In genomic region chr3:138898301-138898700, GRCh38 we compare ENCODE assay signal across 18 cellular contexts. TPM values are rescaled to one million over a fixed set of nuclear protein-coding genes. Genes with fewer than 3 reads are reported as not detected.
DNase-seq lines count a peak whose midpoint lies in the region; ATAC-seq, FAIRE-seq and TF ChIP-seq lines count a peak whose summit lies in the region.
"Had no signal": no experiment of that assay in that cellular context is flagged by ENCODE, and none has a peak within 500 bp of the region (broad histone marks: within the 10 kb centered on the region; RNA-seq: fewer than 3 reads in every experiment).

No MANE protein-coding gene starts in this region.

- DNase-seq in H4 (ENCODE audit: low spot score) (peak; percentile 67), K562 (ENCODE audit: extremely low read depth in 1 of 4, low spot score in 3 of 4) (peak in 1 of 4 experiments; percentile 33), left ventricle myocardium superior (no peak), stromal cell of bone marrow (ENCODE audit: low read depth) (peak; percentile 76)
- DNase-seq in activated CD4-positive, alpha-beta T cell treated with anti-CD3 and anti-CD28 coated beads, Interleukin-2, amount 50 U/mL, for 4 hours: no peak
- DNase-seq: CD4-positive, alpha-beta memory T cell; NCI-H1048; NCI-H524; Peyer's patch; stimulated activated CD4-positive, alpha-beta T cell treated with anti-CD3 and anti-CD28 coated beads, Interleukin-4, amount 100 ng/mL, for 24 hours had no signal

- POLR2A ChIA-PET in K562 (lab: Yijun Ruan, JAX): interaction anchor here (0.7 to 2.6 kb wide), 8 partner anchors 8 to 23 kb away, joined by 3 to 14 read pairs (median 5); no protein-coding TSS in a partner anchor

- no peaks in the 10 kb centered on the region for H3K79me2 ChIP-seq in K562 (ENCODE audit: control insufficient read depth, insufficient read depth, low read length)

- no peak for TF ChIP-seq RAD21 in K562 (CRISPR knock-in tag; conservative IDR thresholded peaks at IDR 0.05 in 1 of 2, IDR thresholded peaks at IDR 0.05 in 1 of 2)

- H3K36me3 ChIP-seq in K562 (ENCODE audit: control insufficient read depth, insufficient read depth, low read length): no peaks in the 10 kb centered on the region
- H3K36me3 ChIP-seq: ascending aorta, Peyer's patch, prostate gland had no signal

- FAIRE-seq in K562 (lab: Jason Lieb, UNC): peak; percentile 65

- no peak for TF ChIP-seq EP300 in K562 (IDR thresholded peaks at IDR 0.05; ENCODE audit: low read length)

- H3K9me3 ChIP-seq in K562 (replicated peaks; ENCODE audit: control insufficient read depth, insufficient read depth, low read depth, low read length): no peaks in the 10 kb centered on the region
- H3K9me3 ChIP-seq: ascending aorta, Peyer's patch, prostate gland had no signal

- no peak for TF ChIP-seq CTCF in K562 (IDR thresholded peaks at IDR 0.05 in 2 of 3, conservative IDR thresholded peaks at IDR 0.05 in 1 of 3; ENCODE audit: insufficient read depth in 2 of 3, low read depth in 1 of 3, low read length in 3 of 3)

- TF ChIP-seq POLR2A in K562 (conservative IDR thresholded peaks at IDR 0.05): no peak

- 10% methylated on average over 1 of the region's 1 CpG for WGBS in K562 (ENCODE audit: insufficient coverage, low coverage, missing lambda C conversion rate)

- H3K9me1 ChIP-seq in K562 (ENCODE audit: control insufficient read depth, insufficient read depth, low read length): no peaks in the 10 kb centered on the region

- no peaks in the 10 kb centered on the region for H3K27me3 ChIP-seq in K562 (ENCODE audit: control insufficient read depth in 2 of 2, insufficient read depth in 2 of 2, low read length in 2 of 2)
- H3K27me3 ChIP-seq: ascending aorta, Peyer's patch had no signal

- no peak overlapping the region for H3K4me3 ChIP-seq in K562
- H3K4me3 ChIP-seq: ascending aorta, Peyer's patch, prostate gland had no signal

- peak overlapping the region; percentile 37; the same call in 2 of the 3 replicates for H3K27ac ChIP-seq in K562 (ENCODE audit: extremely low read depth, low read depth, low read length)
- H3K27ac ChIP-seq: ascending aorta, Peyer's patch, prostate gland had no signal

- ATAC-seq in K562: peak; percentile 43
- ATAC-seq in left ventricle myocardium superior: peak; percentile 96
- ATAC-seq in HG03520 (IDR thresholded peaks at IDR 0.05; ENCODE audit: unreplicated experiment): no peak
- ATAC-seq in HG03457 (IDR thresholded peaks at IDR 0.05; ENCODE audit: unreplicated experiment): no peak
- ATAC-seq: stimulated activated memory B cell treated with anti-CD40 and anti-IgM and Interleukin-4, amounts not matched to agents 10 μg/mL and 1 μg/mL and 100 μg/mL, for 72 hours had no signal

- H3K4me1 ChIP-seq in K562 (replicated peaks in 1 of 2; ENCODE audit: control insufficient read depth in 2 of 2, insufficient read depth in 2 of 2, low read length in 2 of 2): peaks cover 10 to 16% of the 10 kb centered on the region in 2 experiments; a peak in 3 of 5 replicates
- H3K4me1 ChIP-seq: ascending aorta, Peyer's patch, prostate gland had no signal

- H2AFZ ChIP-seq in K562 (ENCODE audit: low read depth, low read length): peak overlapping the region; percentile 60

- BruUV-seq in K562 (replicated peaks; lab: Mats Ljungman, UMichigan): no TSS peak

- CTCF ChIA-PET in K562 (lab: Yijun Ruan, JAX; ENCODE audit: low intra/inter-chr PET ratio): no interaction called here

- peak overlapping the region in 1 of 2 experiments; percentile 19; a peak in 2 of 4 replicates for H3K9ac ChIP-seq in K562 (ENCODE audit: insufficient read depth in 1 of 2, low read depth in 2 of 2, low read length in 2 of 2)

- peak overlapping the region; percentile 32; the same call in 1 of the 2 replicates for H3K4me2 ChIP-seq in K562 (ENCODE audit: insufficient read depth, low read length)

- intact Hi-C loops in K562 (cut with micrococcal nuclease) (no loop called here), left ventricle myocardium superior (cut with micrococcal nuclease) (no loop called here)

- in situ Hi-C loops in K562 (cut with MboI): no loop called here

- H4K20me1 ChIP-seq in K562 (replicated peaks; ENCODE audit: control insufficient read depth, insufficient read depth, low read length): no peaks in the 10 kb centered on the region

TF ChIP-seq in K562, 482 proteins besides CTCF, POLR2A, EP300 and RAD21:
- TF ChIP-seq SNAPC5 (CRISPR knock-in tag; IDR thresholded peaks at IDR 0.05) (no peak), SREBF1 (IDR thresholded peaks at IDR 0.05; ENCODE audit: borderline replicate concordance, low read depth, low read length) (no peak), NR1H2 (CRISPR knock-in tag; IDR thresholded peaks at IDR 0.05) (no peak), USF2 (CRISPR knock-in tag; IDR thresholded peaks at IDR 0.05) (no peak), ZNF395 (CRISPR knock-in tag; IDR thresholded peaks at IDR 0.05) (0 out of 2 replicates have a peak, but pooled peaks have one; percentile 0), L3MBTL2 (IDR thresholded peaks at IDR 0.05) (no peak), RAD51 (IDR thresholded peaks at IDR 0.05; ENCODE audit: borderline replicate concordance, low read depth) (0 out of 2 replicates have a peak, but pooled peaks have one; percentile 9)
TF ChIP-seq in K562: peak in this region for 2.

RNA-seq across cellular contexts. Expression of gene FOXL2, which starts 48.6 kb away (rescaled TPM):
- total RNA-seq in H4 (2014; rRNA removed; shearing (Covaris generic)): 0.06 and 0.14 TPM in 2 replicates
- 2.5 and 6.4 TPM in 2 replicates for total RNA-seq in K562 (2011; cell fraction: chromatin; rRNA removed; ENCODE audit: low replicate concordance)
- total RNA-seq in K562 (2011; cell fraction: nucleolus; rRNA removed): 10.9 and 11.2 TPM in 2 replicates
- total RNA-seq in K562 (2011; cell fraction: nucleoplasm; rRNA removed): 6.1 and 6.2 TPM in 2 replicates
- total RNA-seq in K562 (2014; rRNA removed) (10.8 and 13.3 TPM in 2 replicates), K562 (2014; rRNA removed; fragmentation: Illumina TruSeq; extraction: Trizol) (2.1 and 2.4 TPM in 2 replicates), K562 (2015; rRNA removed; fragmentation: Illumina TruSeq; extraction: Trizol) (4.1 and 4.6 TPM in 2 replicates), K562 (2021) (21.4 and 22.1 TPM in 2 replicates), left ventricle myocardium superior (not detected)
- polyA plus RNA-seq in K562 (2011; rRNA removed) (3.1 and 4.0 TPM in 2 replicates), K562 (2014; fragmentation: Illumina TruSeq; extraction: Trizol) (3.2 and 5.5 TPM in 2 replicates), K562 (2014; fragmentation: Nextera tagmentation; extraction: Ambion mirVana) (under 1 TPM; 0.27 to 0.29 TPM), K562 (2014; rRNA removed) (12.6 and 14.3 TPM in 2 replicates)
- 4.2 and 18.5 TPM in 2 replicates for polyA plus RNA-seq in K562 (2011; cell fraction: cytosol; rRNA removed)
- polyA plus RNA-seq in K562 (2011; cell fraction: nucleus; rRNA removed): 6.9 and 12.1 TPM in 2 replicates
- 8.2 and 9.7 TPM in 2 replicates for polyA plus RNA-seq in K562 (2012)
- polyA minus RNA-seq in K562 (2011; rRNA and poly(A)+ RNA removed): 1.2 and 1.3 TPM in 2 replicates
- 6.4 and 7.1 TPM in 2 replicates for polyA minus RNA-seq in K562 (2011; cell fraction: cytosol; rRNA and poly(A)+ RNA removed)
- 12.1 and 13.6 TPM in 2 replicates for polyA minus RNA-seq in K562 (2011; cell fraction: nucleus; rRNA and poly(A)+ RNA removed)
- total RNA-seq: ascending aorta; CD4-positive, alpha-beta memory T cell; HT-29; mononuclear cell; Peyer's patch; T-helper 1 cell treated with Interleukin-12 subunit alpha and Interleukin-12 subunit beta and Interleukin-4 antibody, amounts not matched to agents 30 ng/mL and 1 ng/mL, for 36 hours had no signal
- polyA plus RNA-seq: CD4-positive, alpha-beta memory T cell had no signal

RNA-seq across cellular contexts. Expression of gene FOXL2NB, which starts 48.7 kb away (rescaled TPM):
- 1.9 and 3.4 TPM in 2 replicates for total RNA-seq in H4 (2014; rRNA removed; shearing (Covaris generic))
- 42.1 and 68.2 TPM in 2 replicates for total RNA-seq in K562 (2011; cell fraction: chromatin; rRNA removed; ENCODE audit: low replicate concordance)
- total RNA-seq in K562 (2011; cell fraction: nucleolus; rRNA removed): 45.3 and 55.2 TPM in 2 replicates
- total RNA-seq in K562 (2011; cell fraction: nucleoplasm; rRNA removed): 68.5 and 96.9 TPM in 2 replicates
- total RNA-seq in K562 (2014; rRNA removed) (9.5 and 12.6 TPM in 2 replicates), K562 (2014; rRNA removed; fragmentation: Illumina TruSeq; extraction: Trizol) (5.9 and 6.1 TPM in 2 replicates), K562 (2015; rRNA removed; fragmentation: Illumina TruSeq; extraction: Trizol) (5.0 and 5.1 TPM in 2 replicates), K562 (2021) (10.2 TPM in 2 replicates), left ventricle myocardium superior (not detected)
- polyA plus RNA-seq in K562 (2011; rRNA removed) (17.4 and 20.3 TPM in 2 replicates), K562 (2014; fragmentation: Illumina TruSeq; extraction: Trizol) (9.0 and 10.1 TPM in 2 replicates), K562 (2014; fragmentation: Nextera tagmentation; extraction: Ambion mirVana) (under 1 TPM; 0.71 to 0.86 TPM), K562 (2014; rRNA removed) (13.5 and 18.4 TPM in 2 replicates)
- 24.1 and 24.3 TPM in 2 replicates for polyA plus RNA-seq in K562 (2011; cell fraction: cytosol; rRNA removed)
- polyA plus RNA-seq in K562 (2011; cell fraction: nucleus; rRNA removed): 52.1 and 71.2 TPM in 2 replicates
- polyA plus RNA-seq in K562 (2012): 5.5 and 14.2 TPM in 2 replicates
- polyA minus RNA-seq in K562 (2011; rRNA and poly(A)+ RNA removed): 7.5 and 11.6 TPM in 2 replicates
- polyA minus RNA-seq in K562 (2011; cell fraction: cytosol; rRNA and poly(A)+ RNA removed): 5.2 and 5.3 TPM in 2 replicates
- 21.5 and 23.0 TPM in 2 replicates for polyA minus RNA-seq in K562 (2011; cell fraction: nucleus; rRNA and poly(A)+ RNA removed)
- total RNA-seq: ascending aorta; CD4-positive, alpha-beta memory T cell; HT-29; Peyer's patch; T-helper 1 cell treated with Interleukin-12 subunit alpha and Interleukin-12 subunit beta and Interleukin-4 antibody, amounts not matched to agents 30 ng/mL and 1 ng/mL, for 36 hours had no signal

Comparison
In these comparisons a context has a peak if more than half of its experiments do, and no peak if none do; other contexts are left out.
1. DNase-seq: peak in H4 (single experiment) and stromal cell of bone marrow (single experiment); none in left ventricle myocardium superior (single experiment) and activated CD4-positive, alpha-beta T cell treated with anti-CD3 and anti-CD28 coated beads, Interleukin-2, amount 50 U/mL, for 4 hours (0 of 2).
2. ATAC-seq: peak in K562 (single experiment) and left ventricle myocardium superior (single experiment); none in HG03520 (single experiment) and HG03457 (single experiment).